ENCODE assay signal across 15 cellular contexts in the genomic region with DNA sequence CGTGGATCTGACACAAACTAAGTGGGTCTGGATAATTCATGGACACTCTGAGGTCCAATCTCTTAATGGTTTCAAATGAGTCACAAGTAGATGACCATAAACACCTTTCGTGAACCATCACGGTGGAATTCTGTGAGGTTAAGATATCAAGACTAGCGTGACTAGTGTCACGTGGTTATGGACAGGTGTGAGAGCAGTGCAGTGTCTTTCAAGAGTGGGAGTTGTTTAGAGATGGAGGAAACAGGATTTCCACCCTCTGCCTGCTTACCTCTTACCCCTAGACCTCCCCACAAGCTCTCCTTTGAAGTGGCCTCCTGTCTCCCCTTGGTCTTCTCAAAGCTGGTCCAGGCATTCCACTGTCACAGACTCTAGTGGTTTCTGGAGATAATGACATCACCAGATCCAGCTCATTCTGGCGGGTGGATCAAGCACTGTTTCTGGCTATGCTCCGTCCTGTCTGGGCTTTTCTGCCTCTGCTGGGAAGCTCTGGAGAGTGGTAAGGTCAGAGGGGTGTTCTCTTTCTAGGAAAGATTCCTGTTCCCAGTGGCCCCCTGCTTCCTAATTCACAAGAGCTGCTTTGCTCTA. TPM values are rescaled to one million over a fixed set of nuclear protein-coding genes. Genes with fewer than 3 reads are reported as not detected.
DNase-seq lines count a peak whose midpoint lies in the region; ATAC-seq, FAIRE-seq and TF ChIP-seq lines count a peak whose summit lies in the region.
"Had no signal": no experiment of that assay in that cellular context is flagged by ENCODE, and none has a peak within 500 bp of the region (broad histone marks: within the 10 kb centered on the region; RNA-seq: fewer than 3 reads in every experiment).

No MANE protein-coding gene starts in this region.

- RAD21 ChIA-PET in GM12878 (lab: Charles Lee; ENCODE audit: unreplicated experiment): interaction anchor here (0.7 to 6.7 kb wide), 7 partner anchors 12 to 532 kb away, joined by 3 to 91 read pairs (median 4); a partner anchor contains a TSS

- H3K9ac ChIP-seq in HepG2 (ENCODE audit: insufficient read depth, low read depth, low read length) (no peak overlapping the region), GM12878 (ENCODE audit: control insufficient read depth, insufficient read depth, low read length) (no peak overlapping the region), keratinocyte (ENCODE audit: control insufficient read depth, extremely low read depth, insufficient read depth, low read length) (no peak overlapping the region)

- dilution Hi-C loops in keratinocyte (cut with MboI; ENCODE audit: extremely low pct_ligation_motif_present, low sequenced_read_pairs): no loop called here

- WGBS in HepG2 (ENCODE audit: low lambda C conversion rate): 92% methylated on average over 6 of the region's 7 CpGs
- WGBS in right lobe of liver (ENCODE audit: insufficient coverage, low coverage, low lambda C conversion rate, missing lambda C conversion rate): 94% methylated on average over 4 of the region's 7 CpGs
- WGBS in GM12878 (ENCODE audit: insufficient coverage, insufficient replicate concordance, low lambda C conversion rate, missing lambda C conversion rate): 21% methylated on average over 7 of the region's 7 CpGs
- 77 to 86% methylated on average over 5 to 7 of the region's 7 CpGs for WGBS in transverse colon (ENCODE audit: low coverage in 1 of 2), 2 donors

- H3K27ac ChIP-seq in HepG2 (ENCODE audit: extremely low read length, insufficient read depth, low read length) (no peak overlapping the region), right lobe of liver (peak overlapping the region in 1 of 3 donors; percentile 78), GM12878 (ENCODE audit: control insufficient read depth, insufficient read depth) (no peak overlapping the region), keratinocyte (ENCODE audit: control insufficient read depth, insufficient read depth, low read length) (peak overlapping the region; percentile 98), transverse colon (peak overlapping the region; percentile 80 to 89 (median 86))
- H3K27ac ChIP-seq: brain microvascular endothelial cell had no signal

- no peak for TF ChIP-seq POLR2A in HepG2 (IDR thresholded peaks at IDR 0.05; ENCODE audit: insufficient read depth in 1 of 2, low read depth in 2 of 2, low read length in 2 of 2)
- TF ChIP-seq POLR2A in right lobe of liver (IDR thresholded peaks at IDR 0.05): no peak
- no peak for TF ChIP-seq POLR2A in GM12878 (IDR thresholded peaks at IDR 0.05; ENCODE audit: low read depth, low read length)
- no peak for TF ChIP-seq POLR2A in transverse colon (IDR thresholded peaks at IDR 0.05)

- H2AFZ ChIP-seq in HepG2 (ENCODE audit: low read length) (no peak overlapping the region), GM12878 (ENCODE audit: control insufficient read depth, low read depth, low read length) (peak overlapping the region; percentile 0; the same call in 1 of the 2 replicates), keratinocyte (ENCODE audit: control insufficient read depth, low read length) (no peak overlapping the region)

- TF ChIP-seq RAD21 in HepG2 (CRISPR knock-in tag; IDR thresholded peaks at IDR 0.05): no peak
- no peak for TF ChIP-seq RAD21 in GM12878 (IDR thresholded peaks at IDR 0.05; ENCODE audit: insufficient read depth, low read depth, low read length)

- CTCF ChIA-PET in HepG2 (lab: Yijun Ruan, JAX; ENCODE audit: low intra/inter-chr PET ratio, low total read pairs): no interaction called here
- CTCF ChIA-PET in GM12878 (lab: Yijun Ruan, JAX): interaction anchor here (1.0 to 10.5 kb wide), 7 partner anchors 10 to 512 kb away, joined by 3 to 145 read pairs (median 4); a partner anchor contains a TSS

- peak overlapping the region; percentile 93; the same call in 1 of the 2 replicates for H3K4me2 ChIP-seq in HepG2 (ENCODE audit: low read depth, low read length)
- peak overlapping the region; percentile 93 for H3K4me2 ChIP-seq in GM12878 (ENCODE audit: control insufficient read depth, insufficient read depth)
- H3K4me2 ChIP-seq in keratinocyte (ENCODE audit: control insufficient read depth, extremely low read depth, insufficient read depth, low read depth, low read length): no peak overlapping the region

- POLR2A ChIA-PET in HepG2 (lab: Yijun Ruan, JAX) (interaction anchor here (1.6 to 3.2 kb wide), 3 partner anchors 16 to 759 kb away, joined by 11 to 59 read pairs (median 13); a partner anchor contains a TSS), GM12878 (lab: Charles Lee) (interaction anchor here (1.3 to 2.5 kb wide), 4 partner anchors 12 to 139 kb away, joined by 3 to 11 read pairs (median 4); a partner anchor contains a TSS)

- no peak for TF ChIP-seq CTCF in HepG2 (CRISPR knock-in tag; IDR thresholded peaks at IDR 0.05)
- TF ChIP-seq CTCF in right lobe of liver (IDR thresholded peaks at IDR 0.05): no peak
- no peak for TF ChIP-seq CTCF in GM12878 (IDR thresholded peaks at IDR 0.05 in 2 of 3, conservative IDR thresholded peaks at IDR 0.05 in 1 of 3; ENCODE audit: control insufficient read depth in 2 of 3, extremely low read depth in 1 of 3, insufficient read depth in 1 of 3, low read depth in 3 of 3, low read length in 3 of 3)
- TF ChIP-seq CTCF in keratinocyte (optimal IDR thresholded peaks at IDR 0.05 in 1 of 3, IDR thresholded peaks at IDR 0.05 in 1 of 3, conservative IDR thresholded peaks at IDR 0.05 in 1 of 3; ENCODE audit: extremely low read depth in 1 of 3, insufficient read depth in 2 of 3, low read length in 3 of 3): no peak
- no peak for TF ChIP-seq CTCF in transverse colon (IDR thresholded peaks at IDR 0.05)

- H3K9me3 ChIP-seq in HepG2 (ENCODE audit: low read length) (no peaks in the 10 kb centered on the region), right lobe of liver (no peaks in the 10 kb centered on the region), GM12878 (replicated peaks; ENCODE audit: control insufficient read depth, insufficient read depth, low read length) (no peaks in the 10 kb centered on the region), keratinocyte (ENCODE audit: control insufficient read depth, low read depth, low read length) (no peaks in the 10 kb centered on the region), transverse colon (no peaks in the 10 kb centered on the region)
- H3K9me3 ChIP-seq: A549, left lung had no signal

- in situ Hi-C loops in HepG2 (cut with HindIII; ENCODE audit: extremely low pct_ligation_motif_present, low pct_unique_long_range_greater_than_20kb) (loop anchor here (25.0 kb wide), 1 partner anchor 738 kb away; no protein-coding TSS in a partner anchor), GM12878 (cut with MboI) (loop anchor here (25.0 kb wide), 1 partner anchor 738 kb away; no protein-coding TSS in a partner anchor), transverse colon (cut with MboI; ENCODE audit: low pct_ligation_motif_present in 1 of 4, low pct_unique_long_range_greater_than_20kb in 1 of 4, low sequenced_read_pairs in 3 of 4) (loop anchor here in 3 of 4 donors (25.0 kb wide), 3 partner anchors 238 to 738 kb away; no protein-coding TSS in a partner anchor)

- DNase-seq in HepG2 (ENCODE audit: low spot score) (no peak), right lobe of liver (no peak), GM12878 (ENCODE audit: low read depth, low spot score) (no peak), keratinocyte (ENCODE audit: low read depth, low spot score) (no peak), transverse colon (no peak), pons (ENCODE audit: low spot score) (no peak)
- DNase-seq: DND-41, left lung had no signal

- no peak for FAIRE-seq in HepG2 (lab: Jason Lieb, UNC)
- FAIRE-seq in GM12878 (lab: Jason Lieb, UNC): no peak
- FAIRE-seq in keratinocyte (lab: Jason Lieb, UNC): no peak
- FAIRE-seq: A549, urothelium cell line had no signal

- H3K9me1 ChIP-seq in keratinocyte (ENCODE audit: control insufficient read depth, extremely low read depth, insufficient read depth, low read length): no peaks in the 10 kb centered on the region

- no peak for TF ChIP-seq EP300 in HepG2 (IDR thresholded peaks at IDR 0.05; ENCODE audit: low read depth in 2 of 2, low read length in 2 of 2)
- no peak for TF ChIP-seq EP300 in HepG2 (CRISPR knock-in tag; IDR thresholded peaks at IDR 0.05; ENCODE audit: borderline replicate concordance)
- no peak for TF ChIP-seq EP300 in GM12878 (IDR thresholded peaks at IDR 0.05; ENCODE audit: borderline replicate concordance in 1 of 2, control insufficient read depth in 1 of 2, low read depth in 2 of 2, low read length in 2 of 2)
- TF ChIP-seq EP300 in transverse colon (IDR thresholded peaks at IDR 0.05; ENCODE audit: low read depth): no peak

- BruUV-seq in HepG2 (replicated peaks; lab: Mats Ljungman, UMichigan) (no TSS peak), GM12878 (replicated peaks; lab: Mats Ljungman, UMichigan) (no TSS peak)

- H3K4me3 ChIP-seq in HepG2 (replicated peaks in 1 of 3; ENCODE audit: insufficient read depth in 1 of 3, low read depth in 2 of 3, low read length in 3 of 3) (no peak overlapping the region), right lobe of liver (no peak overlapping the region), GM12878 (no peak overlapping the region), keratinocyte (ENCODE audit: control insufficient read depth in 2 of 3, extremely low read depth in 1 of 3, insufficient read depth in 2 of 3, low read depth in 1 of 3, low read length in 3 of 3) (no peak overlapping the region), transverse colon (no peak overlapping the region)

- H3K4me1 ChIP-seq in HepG2 (ENCODE audit: insufficient read depth, low read length): peaks cover 18% of the 10 kb centered on the region
- peaks cover 0 to 3% (median 0%) of the 10 kb centered on the region in 4 donors for H3K4me1 ChIP-seq in right lobe of liver
- peaks cover 35% of the 10 kb centered on the region for H3K4me1 ChIP-seq in GM12878 (ENCODE audit: control insufficient read depth, insufficient read depth, low read length)
- H3K4me1 ChIP-seq in keratinocyte (ENCODE audit: control insufficient read depth, extremely low read depth, insufficient read depth, low read length): peaks cover 21% of the 10 kb centered on the region
- H3K4me1 ChIP-seq in transverse colon: peaks cover 0 to 28% (median 5%) of the 10 kb centered on the region in 4 donors

- SMC1A ChIA-PET in GM12878 (lab: Charles Lee; ENCODE audit: uncharacterized antibody, unreplicated experiment): interaction anchor here (0.7 to 7.9 kb wide), 5 partner anchors 10 to 494 kb away, joined by 3 to 112 read pairs (median 3); a partner anchor contains a TSS

- no peak for ATAC-seq in HepG2
- ATAC-seq in right lobe of liver: no peak
- peak; percentile 7; the same call in 2 of the 3 replicates for ATAC-seq in GM12878
- ATAC-seq in GM19397 (IDR thresholded peaks at IDR 0.05; ENCODE audit: unreplicated experiment): no peak
- ATAC-seq in HG03520 (IDR thresholded peaks at IDR 0.05; ENCODE audit: unreplicated experiment): no peak

- H4K20me1 ChIP-seq in HepG2 (ENCODE audit: insufficient read depth, low read length) (no peaks in the 10 kb centered on the region), GM12878 (ENCODE audit: control insufficient read depth, insufficient read depth) (no peaks in the 10 kb centered on the region), keratinocyte (ENCODE audit: control insufficient read depth, extremely low read depth, insufficient read depth, low read length) (no peaks in the 10 kb centered on the region)

- intact Hi-C loops in HepG2 (cut with micrococcal nuclease; ENCODE audit: unreplicated experiment): no loop called here
- intact Hi-C loops in right lobe of liver (cut with DNase I): no loop called here
- intact Hi-C loops in GM12878 (cut with micrococcal nuclease; ENCODE audit: unreplicated experiment): loop anchor here (5.0 kb wide), 1 partner anchor 233 kb away; no protein-coding TSS in a partner anchor
- intact Hi-C loops in transverse colon (cut with DNase I; ENCODE audit: low total_unique reads): no loop called here

- H3K36me3 ChIP-seq in HepG2 (replicated peaks in 1 of 2; ENCODE audit: control insufficient read depth in 1 of 2, insufficient read depth in 2 of 2, low read length in 2 of 2): no peaks in the 10 kb centered on the region
- H3K36me3 ChIP-seq in right lobe of liver: no peaks in the 10 kb centered on the region
- no peaks in the 10 kb centered on the region for H3K36me3 ChIP-seq in GM12878 (ENCODE audit: control insufficient read depth in 2 of 2, insufficient read depth in 2 of 2, low read length in 1 of 2)
- no peaks in the 10 kb centered on the region for H3K36me3 ChIP-seq in keratinocyte (ENCODE audit: control insufficient read depth in 2 of 2, extremely low read depth in 1 of 2, insufficient read depth in 2 of 2, low read length in 2 of 2)
- H3K36me3 ChIP-seq in transverse colon: no peaks in the 10 kb centered on the region
- H3K36me3 ChIP-seq: brain microvascular endothelial cell, left lung had no signal

- no peaks in the 10 kb centered on the region; a peak in 1 of 5 replicates for H3K27me3 ChIP-seq in HepG2 (ENCODE audit: control insufficient read depth in 1 of 2, insufficient read depth in 2 of 2, low read length in 2 of 2)
- H3K27me3 ChIP-seq in right lobe of liver: peaks cover 0 to 10% of the 10 kb centered on the region in 2 donors
- no peaks in the 10 kb centered on the region; a peak in 1 of 4 replicates for H3K27me3 ChIP-seq in GM12878 (replicated peaks in 1 of 2; ENCODE audit: control insufficient read depth in 2 of 2, insufficient read depth in 2 of 2, low read length in 1 of 2)
- peaks cover 2% of the 10 kb centered on the region for H3K27me3 ChIP-seq in keratinocyte (ENCODE audit: control insufficient read depth, extremely low read depth, insufficient read depth, low read length)
- H3K27me3 ChIP-seq in transverse colon: peaks cover 34% of the 10 kb centered on the region

- H3K79me2 ChIP-seq in HepG2 (ENCODE audit: insufficient read depth, low read length): no peaks in the 10 kb centered on the region
- H3K79me2 ChIP-seq in GM12878 (ENCODE audit: control insufficient read depth, insufficient read depth, low read length): no peaks in the 10 kb centered on the region
- no peaks in the 10 kb centered on the region for H3K79me2 ChIP-seq in keratinocyte (ENCODE audit: control insufficient read depth, insufficient read depth, low read length)

RNA-seq across cellular contexts. Expression of a gene that starts 20.0 kb away (rescaled TPM):
- 4.7 and 4.9 TPM in 2 replicates for total RNA-seq in HepG2 (2016; rRNA removed; fragmentation: Illumina TruSeq; extraction: Trizol)
- total RNA-seq in HepG2 (2016; cell fraction: cytosol; rRNA removed; fragmentation: Illumina TruSeq; extraction: Trizol; ENCODE audit: low read depth): 0.88 and 2.2 TPM in 2 replicates
- 3.9 and 5.8 TPM in 2 replicates for total RNA-seq in HepG2 (2016; cell fraction: insoluble cytoplasmic fraction; rRNA removed; fragmentation: Illumina TruSeq; extraction: Trizol)
- total RNA-seq in HepG2 (2016; cell fraction: membrane; rRNA removed; fragmentation: Illumina TruSeq; extraction: Trizol): 3.4 TPM in 2 replicates
- total RNA-seq in HepG2 (2016; cell fraction: nucleus; rRNA removed; fragmentation: Illumina TruSeq; extraction: Trizol): 10.7 and 14.7 TPM in 2 replicates
- polyA plus RNA-seq in HepG2 (2011; rRNA removed): 1.4 and 1.5 TPM in 2 replicates
- polyA plus RNA-seq in HepG2 (2011; cell fraction: cytosol; rRNA removed): 0.50 and 0.88 TPM in 2 replicates
- 2.1 TPM in 2 replicates for polyA plus RNA-seq in HepG2 (2011; cell fraction: nucleus; rRNA removed)
- 1.4 and 1.6 TPM in 2 replicates for polyA plus RNA-seq in HepG2 (2012)
- 1.5 and 1.7 TPM in 2 replicates for polyA plus RNA-seq in HepG2 (2016; cell fraction: cytosol; fragmentation: Illumina TruSeq; extraction: Trizol; ENCODE audit: low read depth)
- polyA plus RNA-seq in HepG2 (2016; cell fraction: insoluble cytoplasmic fraction; fragmentation: Illumina TruSeq; extraction: Trizol; ENCODE audit: low read depth): 2.1 and 2.3 TPM in 2 replicates
- 2.1 and 2.4 TPM in 2 replicates for polyA plus RNA-seq in HepG2 (2016; cell fraction: membrane; fragmentation: Illumina TruSeq; extraction: Trizol; ENCODE audit: low read depth)
- polyA plus RNA-seq in HepG2 (2016; cell fraction: nucleus; fragmentation: Illumina TruSeq; extraction: Trizol; ENCODE audit: insufficient read depth, low read depth): 4.9 and 5.3 TPM in 2 replicates
- polyA minus RNA-seq in HepG2 (2011; rRNA and poly(A)+ RNA removed; ENCODE audit: low replicate concordance): 2.2 and 9.6 TPM in 2 replicates
- 1.5 and 2.2 TPM in 2 replicates for polyA minus RNA-seq in HepG2 (2011; cell fraction: cytosol; rRNA and poly(A)+ RNA removed)
- 18.7 and 20.3 TPM in 2 replicates for polyA minus RNA-seq in HepG2 (2011; cell fraction: nucleus; rRNA and poly(A)+ RNA removed)
- total RNA-seq in right lobe of liver: 1 to 10 TPM; 2.1 to 3.7 (median 3.0) TPM
- 57.9 and 58.0 TPM in 2 replicates for total RNA-seq in GM12878 (2013; cell fraction: nucleolus; rRNA removed)
- total RNA-seq in GM12878 (2014; rRNA removed): 4.2 and 5.1 TPM in 2 replicates
- total RNA-seq in GM12878 (2014; rRNA removed; fragmentation: Illumina TruSeq; extraction: Trizol): 7.8 and 9.0 TPM in 2 replicates
- total RNA-seq in GM12878 (2021): 5.9 and 6.2 TPM in 2 replicates
- 1.3 TPM for polyA plus RNA-seq in GM12878 (2011; ENCODE audit: low read depth)
- polyA plus RNA-seq in GM12878 (2011; rRNA removed): 4.8 and 5.7 TPM in 2 replicates
- 3.5 and 4.3 TPM in 2 replicates for polyA plus RNA-seq in GM12878 (2011; cell fraction: cytosol; rRNA removed)
- polyA plus RNA-seq in GM12878 (2011; cell fraction: nucleus; rRNA removed): 6.3 and 7.5 TPM in 2 replicates
- polyA plus RNA-seq in GM12878 (2012): 2.5 TPM in 2 replicates
- polyA plus RNA-seq in GM12878 (2014; fragmentation: Illumina TruSeq; extraction: Trizol): 5.1 and 5.6 TPM in 2 replicates
- under 1 TPM; 0.55 to 0.82 TPM for polyA plus RNA-seq in GM12878 (2014; fragmentation: Nextera tagmentation; extraction: Ambion mirVana)
- 3.4 and 4.7 TPM in 2 replicates for polyA plus RNA-seq in GM12878 (2014; rRNA removed)
- polyA plus RNA-seq in GM12878 (2016; fragmentation: Nextera tagmentation; extraction: Ambion mirVana): 1 to 10 TPM; 1.1 to 4.1 TPM
- 5.9 and 6.5 TPM in 2 replicates for polyA minus RNA-seq in GM12878 (2011; rRNA and poly(A)+ RNA removed)
- 1.5 and 3.0 TPM in 2 replicates for polyA minus RNA-seq in GM12878 (2011; cell fraction: cytosol; rRNA and poly(A)+ RNA removed)
- polyA minus RNA-seq in GM12878 (2011; cell fraction: nucleus; rRNA and poly(A)+ RNA removed): 7.7 and 13.2 TPM in 2 replicates
- polyA plus RNA-seq in keratinocyte: 1.2 to 2.0 TPM (median 1.4 TPM) in 3 replicates
- polyA plus RNA-seq in keratinocyte (2011; ENCODE audit: low read depth): 3.6 TPM
- polyA plus RNA-seq in keratinocyte (2011; cell fraction: cytosol; rRNA removed): 0.84 and 0.96 TPM in 2 replicates
- polyA plus RNA-seq in keratinocyte (2011; cell fraction: nucleus; rRNA removed): 3.6 and 4.7 TPM in 2 replicates
- 1.5 and 1.6 TPM in 2 replicates for polyA plus RNA-seq in keratinocyte (2012; ENCODE audit: low replicate concordance)
- polyA minus RNA-seq in keratinocyte: 0.39 to 4.4 TPM (median 1.5 TPM) in 3 replicates
- polyA minus RNA-seq in keratinocyte (2011; cell fraction: cytosol; rRNA and poly(A)+ RNA removed): 3.3 TPM
- polyA minus RNA-seq in keratinocyte (2011; cell fraction: nucleus; rRNA and poly(A)+ RNA removed): 5.2 and 11.6 TPM in 2 replicates
- total RNA-seq in transverse colon: 10 to 100 TPM in 3 of 4 donors, 1 to 10 TPM in 1; 8.2 to 22.4 (median 18.4) TPM

RNA-seq across cellular contexts. Expression of a gene that starts 54.4 kb away (rescaled TPM):
- total RNA-seq in HepG2 (2016; rRNA removed; fragmentation: Illumina TruSeq; extraction: Trizol) (not detected in 2 replicates), right lobe of liver (under 1 TPM in 1 of 6 experiments, not detected in 5; 0.11 TPM), GM12878 (2014; rRNA removed) (not detected in 2 replicates), GM12878 (2014; rRNA removed; fragmentation: Illumina TruSeq; extraction: Trizol) (not detected in 2 replicates), GM12878 (2021) (not detected in 2 replicates), transverse colon (not detected)
- not detected in 2 replicates for total RNA-seq in HepG2 (2016; cell fraction: cytosol; rRNA removed; fragmentation: Illumina TruSeq; extraction: Trizol; ENCODE audit: low read depth)
- 0.04 TPM in 1 of 2 replicates, not detected in the other for total RNA-seq in HepG2 (2016; cell fraction: insoluble cytoplasmic fraction; rRNA removed; fragmentation: Illumina TruSeq; extraction: Trizol)
- total RNA-seq in HepG2 (2016; cell fraction: membrane; rRNA removed; fragmentation: Illumina TruSeq; extraction: Trizol): not detected in 2 replicates
- total RNA-seq in HepG2 (2016; cell fraction: nucleus; rRNA removed; fragmentation: Illumina TruSeq; extraction: Trizol): not detected in 2 replicates
- polyA plus RNA-seq in HepG2 (2011; rRNA removed) (not detected in 2 replicates), GM12878 (2011; rRNA removed) (not detected in 2 replicates), GM12878 (2014; fragmentation: Illumina TruSeq; extraction: Trizol) (not detected in 2 replicates), GM12878 (2014; fragmentation: Nextera tagmentation; extraction: Ambion mirVana) (under 1 TPM in 1 of 2 experiments, not detected in 1; 0.03 TPM), GM12878 (2014; rRNA removed) (0.05 TPM in 1 of 2 replicates, not detected in the other), GM12878 (2016; fragmentation: Nextera tagmentation; extraction: Ambion mirVana) (under 1 TPM; 0.12 to 0.39 TPM), keratinocyte (not detected in 3 replicates)
- polyA plus RNA-seq in HepG2 (2011; cell fraction: cytosol; rRNA removed): not detected in 2 replicates
- polyA plus RNA-seq in HepG2 (2011; cell fraction: nucleus; rRNA removed): 0.11 TPM in 1 of 2 replicates, not detected in the other
- 0.31 and 0.40 TPM in 2 replicates for polyA plus RNA-seq in HepG2 (2012)
- polyA plus RNA-seq in HepG2 (2016; cell fraction: cytosol; fragmentation: Illumina TruSeq; extraction: Trizol; ENCODE audit: low read depth): not detected in 2 replicates
- not detected in 2 replicates for polyA plus RNA-seq in HepG2 (2016; cell fraction: insoluble cytoplasmic fraction; fragmentation: Illumina TruSeq; extraction: Trizol; ENCODE audit: low read depth)
- polyA plus RNA-seq in HepG2 (2016; cell fraction: membrane; fragmentation: Illumina TruSeq; extraction: Trizol; ENCODE audit: low read depth): not detected in 2 replicates
- not detected in 2 replicates for polyA plus RNA-seq in HepG2 (2016; cell fraction: nucleus; fragmentation: Illumina TruSeq; extraction: Trizol; ENCODE audit: insufficient read depth, low read depth)
- not detected in 2 replicates for polyA minus RNA-seq in HepG2 (2011; rRNA and poly(A)+ RNA removed; ENCODE audit: low replicate concordance)
- not detected in 2 replicates for polyA minus RNA-seq in HepG2 (2011; cell fraction: cytosol; rRNA and poly(A)+ RNA removed)
- not detected in 2 replicates for polyA minus RNA-seq in HepG2 (2011; cell fraction: nucleus; rRNA and poly(A)+ RNA removed)
- not detected in 2 replicates for total RNA-seq in GM12878 (2013; cell fraction: nucleolus; rRNA removed)
- polyA plus RNA-seq in GM12878 (2011; ENCODE audit: low read depth): 0.22 TPM
- polyA plus RNA-seq in GM12878 (2011; cell fraction: cytosol; rRNA removed): not detected in 2 replicates
- polyA plus RNA-seq in GM12878 (2011; cell fraction: nucleus; rRNA removed): not detected in 2 replicates
- polyA plus RNA-seq in GM12878 (2012): 0.27 and 0.74 TPM in 2 replicates
- not detected in 2 replicates for polyA minus RNA-seq in GM12878 (2011; rRNA and poly(A)+ RNA removed)
- polyA minus RNA-seq in GM12878 (2011; cell fraction: cytosol; rRNA and poly(A)+ RNA removed): not detected in 2 replicates
- polyA minus RNA-seq in GM12878 (2011; cell fraction: nucleus; rRNA and poly(A)+ RNA removed): not detected in 2 replicates
- polyA plus RNA-seq in keratinocyte (2011; ENCODE audit: low read depth): not detected
- polyA plus RNA-seq in keratinocyte (2011; cell fraction: cytosol; rRNA removed): not detected in 2 replicates
- polyA plus RNA-seq in keratinocyte (2011; cell fraction: nucleus; rRNA removed): not detected in 2 replicates
- 0.40 and 0.66 TPM in 2 replicates for polyA plus RNA-seq in keratinocyte (2012; ENCODE audit: low replicate concordance)
- not detected in 3 replicates for polyA minus RNA-seq in keratinocyte
- polyA minus RNA-seq in keratinocyte (2011; cell fraction: cytosol; rRNA and poly(A)+ RNA removed): not detected
- not detected in 2 replicates for polyA minus RNA-seq in keratinocyte (2011; cell fraction: nucleus; rRNA and poly(A)+ RNA removed)
- total RNA-seq: left lung, mucosa of gallbladder, progenitor cell of endocrine pancreas had no signal
- polyA plus RNA-seq: A549 had no signal

Comparison
In these comparisons a context has a peak if more than half of its experiments do, and no peak if none do; other contexts are left out.
1. H3K27ac ChIP-seq: peak in keratinocyte (single experiment) and transverse colon (4 of 4); none in HepG2 (single experiment) and GM12878 (single experiment).